ENCODE assay signal across 8 cellular contexts in genomic region chr10:102729090-102730026, GRCh38. TPM values are rescaled to one million over a fixed set of nuclear protein-coding genes. Genes with fewer than 3 reads are reported as not detected.
DNase-seq lines count a peak whose midpoint lies in the region; ATAC-seq, FAIRE-seq and TF ChIP-seq lines count a peak whose summit lies in the region.

No MANE protein-coding gene starts in this region.

- in situ Hi-C loops in SK-MEL-5 (cut with HindIII; ENCODE audit: low pct_unique_long_range_greater_than_20kb, low sequenced_read_pairs): no loop called here

- H3K9me3 ChIP-seq in parathyroid adenoma (ENCODE audit: control insufficient read depth, low read length): no peaks in the 10 kb centered on the region

- peaks cover 23% of the 10 kb centered on the region for H3K79me2 ChIP-seq in parathyroid adenoma

- H3K27ac ChIP-seq in HL-60 (replicated peaks) (peak overlapping the region; percentile 17), parathyroid adenoma (peak overlapping the region; percentile 16)

- H3K36me3 ChIP-seq in parathyroid adenoma (ENCODE audit: control insufficient read depth, insufficient read depth, low read length): no peaks in the 10 kb centered on the region

- DNase-seq in D721Med (ENCODE audit: insufficient read length, low spot score) (peak; percentile 68), HL-60 (ENCODE audit: low read depth in 1 of 2, low spot score in 1 of 2) (peak in 1 of 2 experiments; percentile 83), SK-MEL-5 (ENCODE audit: low read depth, low spot score) (peak; percentile 73), Right ventricle myocardium inferior (ENCODE audit: missing footprints) (peak; percentile 94)
- peak; percentile 51 for DNase-seq in activated naive CD4-positive, alpha-beta T cell treated with anti-CD3 and anti-CD28 coated beads, Interleukin-2, amount 50 U/mL, for 16 hours

- TF ChIP-seq CTCF in D721Med (IDR thresholded peaks at IDR 0.05; ENCODE audit: insufficient read depth, missing control alignments) (peak; percentile 91), HL-60 (IDR thresholded peaks at IDR 0.05; ENCODE audit: insufficient read depth, low read length) (peak; percentile 88), parathyroid adenoma (IDR thresholded peaks at IDR 0.05) (peak; percentile 96)

- H3K9ac ChIP-seq in parathyroid adenoma: no peak overlapping the region

- no peak for FAIRE-seq in D721Med (lab: Jason Lieb, UNC)

- H3K4me3 ChIP-seq in HL-60 (replicated peaks; ENCODE audit: insufficient read depth, low read length) (no peak overlapping the region), parathyroid adenoma (ENCODE audit: low read depth, low read length) (no peak overlapping the region)

- peaks cover 35% of the 10 kb centered on the region for H3K4me1 ChIP-seq in parathyroid adenoma

- H3K27me3 ChIP-seq in HL-60 (ENCODE audit: insufficient read depth, poor library complexity, severe bottlenecking) (no peaks in the 10 kb centered on the region), parathyroid adenoma (ENCODE audit: control insufficient read depth, insufficient read depth, low read length) (no peaks in the 10 kb centered on the region)

- ATAC-seq in Right ventricle myocardium inferior: peak; percentile 92
- ATAC-seq in GM21737 (IDR thresholded peaks at IDR 0.05; ENCODE audit: unreplicated experiment): no peak
- no peak for ATAC-seq in HG03571 (IDR thresholded peaks at IDR 0.05; ENCODE audit: unreplicated experiment)

- H3K4me2 ChIP-seq in parathyroid adenoma (ENCODE audit: low read length): peak overlapping the region; percentile 3

- intact Hi-C loops in Right ventricle myocardium inferior (cut with DNase I): loop anchor here (1.0 to 10.0 kb wide), 4 partner anchors 105 to 515 kb away; partner anchors contain the start of gene RPEL1

- no peak overlapping the region for H2AFZ ChIP-seq in parathyroid adenoma

RNA-seq across cellular contexts. Expression of gene WBP1L, which starts 14.4 kb away (rescaled TPM):
- 12.8 TPM in 2 replicates for total RNA-seq in SK-MEL-5 (2014; rRNA removed; shearing (Covaris generic))
- 25.1 and 33.4 TPM in 2 replicates for polyA plus RNA-seq in SK-MEL-5 (2015; cell fraction: cytosol; rRNA removed)
- polyA plus RNA-seq in SK-MEL-5 (2015; cell fraction: nucleus; rRNA removed): 9.9 and 12.3 TPM in 2 replicates
- total RNA-seq in Right ventricle myocardium inferior: 25.9 TPM

RNA-seq across cellular contexts. Expression of gene SFXN2, which starts 14.9 kb away (rescaled TPM):
- 2.3 and 5.0 TPM in 2 replicates for total RNA-seq in SK-MEL-5 (2014; rRNA removed; shearing (Covaris generic))
- polyA plus RNA-seq in SK-MEL-5 (2015; cell fraction: cytosol; rRNA removed): 5.0 and 8.8 TPM in 2 replicates
- polyA plus RNA-seq in SK-MEL-5 (2015; cell fraction: nucleus; rRNA removed): 16.7 and 19.7 TPM in 2 replicates
- total RNA-seq in Right ventricle myocardium inferior: 0.68 TPM

RNA-seq across cellular contexts. Expression of gene ARL3, which starts 15.2 kb away (rescaled TPM):
- total RNA-seq in SK-MEL-5 (2014; rRNA removed; shearing (Covaris generic)): 2.6 and 2.8 TPM in 2 replicates
- 2.9 and 3.1 TPM in 2 replicates for polyA plus RNA-seq in SK-MEL-5 (2015; cell fraction: cytosol; rRNA removed)
- 0.39 and 1.1 TPM in 2 replicates for polyA plus RNA-seq in SK-MEL-5 (2015; cell fraction: nucleus; rRNA removed)
- 15.4 TPM for total RNA-seq in Right ventricle myocardium inferior
